Comparison of ENCODE assay signal across 8 cellular contexts in genomic region chr6:7260291-7261029, GRCh38. TPM values are rescaled to one million over a fixed set of nuclear protein-coding genes. Genes with fewer than 3 reads are reported as not detected.
DNase-seq lines count a peak whose midpoint lies in the region; ATAC-seq, FAIRE-seq and TF ChIP-seq lines count a peak whose summit lies in the region.

No MANE protein-coding gene starts in this region.

- peaks cover under 1% of the 10 kb centered on the region for H3K9me3 Mint-ChIP-seq in activated CD4-positive, alpha-beta T cell treated with anti-CD3 and anti-CD28 coated beads for 36 hours (ENCODE audit: low read depth)

- 52 to 63% (median 60%) methylated on average over 11 to 13 of the region's 13 CpGs for WGBS in adrenal gland, 4 donors

- CTCF ChIA-PET in activated CD4-positive, alpha-beta T cell treated with anti-CD3 and anti-CD28 coated beads for 36 hours (lab: Charles Lee) = interaction anchor here (1.8 kb wide), 1 partner anchor 15 kb away, joined by 9 read pairs; no protein-coding TSS in a partner anchor

- H3K27ac ChIP-seq in adrenal gland (peak overlapping the region; percentile 75 to 92 (median 82)), kidney (ENCODE audit: low read depth in 2 of 2, low read length in 2 of 2) (peak overlapping the region; percentile 80 to 85)

- peaks cover 12 to 15% of the 10 kb centered on the region in 2 donors for H3K4me1 ChIP-seq in adrenal gland (replicated peaks in 1 of 2)
- H3K4me1 ChIP-seq in kidney (ENCODE audit: control insufficient read depth in 1 of 2, insufficient read depth in 1 of 2, low read depth in 1 of 2, low read length in 2 of 2) = peaks cover 14 to 19% of the 10 kb centered on the region in 2 donors

- peak overlapping the region; percentile 81 to 91 for H3K9ac ChIP-seq in kidney (ENCODE audit: low read length in 2 of 2)

- TF ChIP-seq CTCF in adrenal gland (IDR thresholded peaks at IDR 0.05) (no peak), kidney (IDR thresholded peaks at IDR 0.05; ENCODE audit: borderline replicate concordance, extremely low read depth, insufficient read depth) (no peak)

- peaks cover 12% of the 10 kb centered on the region for H3K4me1 Mint-ChIP-seq in activated CD4-positive, alpha-beta T cell treated with anti-CD3 and anti-CD28 coated beads for 36 hours

- peak overlapping the region; percentile 20 for H3K27ac Mint-ChIP-seq in activated CD4-positive, alpha-beta T cell treated with anti-CD3 and anti-CD28 coated beads for 36 hours

- H3K36me3 Mint-ChIP-seq in activated CD4-positive, alpha-beta T cell treated with anti-CD3 and anti-CD28 coated beads for 36 hours (ENCODE audit: low read depth) = peaks cover 2% of the 10 kb centered on the region

- H3K36me3 ChIP-seq in adrenal gland (replicated peaks in 1 of 2) (no peaks in the 10 kb centered on the region), kidney (ENCODE audit: control insufficient read depth in 1 of 2, insufficient read depth in 2 of 2, low read length in 2 of 2) (no peaks in the 10 kb centered on the region)

- POLR2A ChIA-PET in activated CD4-positive, alpha-beta T cell treated with anti-CD3 and anti-CD28 coated beads for 36 hours (lab: Charles Lee) = interaction anchor here (0.8 kb wide), 1 partner anchor 15 kb away, joined by 3 read pairs; no protein-coding TSS in a partner anchor

- TF ChIP-seq POLR2A in adrenal gland (IDR thresholded peaks at IDR 0.05) = no peak

- FAIRE-seq in kidney (lab: Jason Lieb, UNC) = no peak

- peaks cover 0 to 8% (median 0%) of the 10 kb centered on the region in 3 donors for H3K9me3 ChIP-seq in adrenal gland (replicated peaks in 1 of 3)
- peaks cover 0 to 9% of the 10 kb centered on the region in 2 donors for H3K9me3 ChIP-seq in kidney (ENCODE audit: control insufficient read depth in 1 of 2, low read length in 2 of 2)

- H3K4me3 ChIP-seq in adrenal gland (peak overlapping the region in 1 of 4 donors; percentile 71), kidney (ENCODE audit: low read length in 2 of 2) (peak overlapping the region; percentile 78 to 92)

- H3K27me3 ChIP-seq in adrenal gland = no peaks in the 10 kb centered on the region

- ATAC-seq in activated CD4-positive, alpha-beta T cell treated with anti-CD3 and anti-CD28 coated beads for 36 hours = no peak
- ATAC-seq in GM19023 (IDR thresholded peaks at IDR 0.05; ENCODE audit: unreplicated experiment) (no peak), GM18873 (IDR thresholded peaks at IDR 0.05; ENCODE audit: low FRiP score, unreplicated experiment) (no peak)

- DNase-seq in activated CD4-positive, alpha-beta T cell treated with anti-CD3 and anti-CD28 coated beads for 36 hours = no peak
- no peak for DNase-seq in activated CD4-positive, alpha-beta T cell treated with anti-CD3 and anti-CD28 coated beads for 4 hours
- DNase-seq in adrenal gland (peak in 1 of 7 donors; percentile 19), kidney (peak; percentile 35), superior temporal gyrus (ENCODE audit: extremely low spot score) (peak; percentile 3), NCI-H2081 treated with DMSO at 0.1 percent for 48 hours (lab: John Stamatoyannopoulos, UW) (no peak)

- intact Hi-C loops in activated CD4-positive, alpha-beta T cell treated with anti-CD3 and anti-CD28 coated beads for 36 hours (cut with DNase I, micrococcal nuclease) = no loop called here
- intact Hi-C loops in adrenal gland (cut with DNase I) = no loop called here
- intact Hi-C loops in kidney (cut with DNase I) = no loop called here

- H3K27me3 Mint-ChIP-seq in activated CD4-positive, alpha-beta T cell treated with anti-CD3 and anti-CD28 coated beads for 36 hours = peaks cover 21% of the 10 kb centered on the region

- peak overlapping the region; percentile 79 for H3K4me3 Mint-ChIP-seq in activated CD4-positive, alpha-beta T cell treated with anti-CD3 and anti-CD28 coated beads for 36 hours

RNA-seq across cellular contexts. Expression of gene SSR1, which starts 52.5 kb away (rescaled TPM):
- total RNA-seq in activated CD4-positive, alpha-beta T cell treated with anti-CD3 and anti-CD28 coated beads for 36 hours = 100 to 1,000 TPM; 129 to 165 TPM
- total RNA-seq in adrenal gland = 100 to 1,000 TPM in 4 of 8 donors, 10 to 100 TPM in 4; 42.9 to 281 (median 106) TPM
- polyA plus RNA-seq in adrenal gland = 100 to 1,000 TPM in 1 of 3 donors, 10 to 100 TPM in 1, 1 to 10 TPM in 1; 9.7 to 211 (median 15.1) TPM
- total RNA-seq in kidney = 163 TPM
- 40.4 TPM for polyA plus RNA-seq in kidney (ENCODE audit: insufficient read depth, low read depth, low replicate concordance)

Comparison
In these comparisons a context has a peak if more than half of its experiments do, and no peak if none do; other contexts are left out.
1. DNase-seq: peak in kidney (single experiment) and superior temporal gyrus (single experiment); none in activated CD4-positive, alpha-beta T cell treated with anti-CD3 and anti-CD28 coated beads for 36 hours (single experiment), activated CD4-positive, alpha-beta T cell treated with anti-CD3 and anti-CD28 coated beads for 4 hours (0 of 2) and NCI-H2081 treated with DMSO at 0.1 percent for 48 hours (single experiment).